8 cellular contexts compared by ENCODE assay signal in genomic region chr5:141637266-141637692, GRCh38. TPM values are rescaled to one million over a fixed set of nuclear protein-coding genes. Genes with fewer than 3 reads are reported as not detected.
DNase-seq lines count a peak whose midpoint lies in the region; ATAC-seq, FAIRE-seq and TF ChIP-seq lines count a peak whose summit lies in the region.

No MANE protein-coding gene starts in this region.

- peak overlapping the region; percentile 94 for H3K4me3 Mint-ChIP-seq in activated CD4-positive, alpha-beta memory T cell treated with anti-CD3 and anti-CD28 coated beads for 36 hours
- peak overlapping the region; percentile 82 to 96 (median 91) for H3K4me3 Mint-ChIP-seq in naive thymus-derived CD4-positive, alpha-beta T cell

- H3K4me3 ChIP-seq in BJ (ENCODE audit: low read depth, low read length) (peak overlapping the region; percentile 92), H1 (ENCODE audit: extremely low read depth in 1 of 4, insufficient read depth in 2 of 4, low read depth in 3 of 4, low read length in 4 of 4) (peak overlapping the region; percentile 84 to 99 (median 98)), thyroid gland (replicated peaks in 1 of 3) (peak overlapping the region; percentile 70 to 99 (median 76))
- H3K4me3 ChIP-seq in naive thymus-derived CD4-positive, alpha-beta T cell (ENCODE audit: low read length): peak overlapping the region; percentile 81

- TF ChIP-seq RAD21 in H1 (IDR thresholded peaks at IDR 0.05 in 1 of 2, conservative IDR thresholded peaks at IDR 0.05 in 1 of 2; ENCODE audit: low read depth in 2 of 2, low read length in 2 of 2): no peak

- no peaks in the 10 kb centered on the region for H3K27me3 Mint-ChIP-seq in activated CD4-positive, alpha-beta memory T cell treated with anti-CD3 and anti-CD28 coated beads for 36 hours
- no peaks in the 10 kb centered on the region for H3K27me3 Mint-ChIP-seq in naive thymus-derived CD4-positive, alpha-beta T cell

- no peak overlapping the region for H3K14ac ChIP-seq in H1 (ENCODE audit: insufficient read length)

- H3K36me3 Mint-ChIP-seq in activated CD4-positive, alpha-beta memory T cell treated with anti-CD3 and anti-CD28 coated beads for 36 hours: peaks cover 17% of the 10 kb centered on the region
- peaks cover 0 to 19% (median 10%) of the 10 kb centered on the region in 5 donors for H3K36me3 Mint-ChIP-seq in naive thymus-derived CD4-positive, alpha-beta T cell

- ATAC-seq in GM19467 (IDR thresholded peaks at IDR 0.05; ENCODE audit: unreplicated experiment): peak; percentile 20
- ATAC-seq in naive thymus-derived CD4-positive, alpha-beta T cell: peak; percentile 65

- H3K4me1 ChIP-seq in H1 (replicated peaks in 1 of 4; ENCODE audit: control insufficient read depth in 3 of 4, insufficient read depth in 4 of 4, low read length in 3 of 4) (peaks cover 0 to 5% (median 3%) of the 10 kb centered on the region in 4 experiments; a peak in 5 of 7 replicates), thyroid gland (peaks cover 30 to 34% of the 10 kb centered on the region in 2 donors)
- H3K4me1 ChIP-seq in naive thymus-derived CD4-positive, alpha-beta T cell (ENCODE audit: control insufficient read depth in 2 of 2, insufficient read depth in 2 of 2, low read length in 2 of 2): peaks cover 23 to 24% of the 10 kb centered on the region in 2 donors

- TF ChIP-seq EP300 in H1 (IDR thresholded peaks at IDR 0.05; ENCODE audit: borderline replicate concordance in 1 of 2, low read depth in 2 of 2, low read length in 2 of 2): no peak

- intact Hi-C loops in activated CD4-positive, alpha-beta memory T cell treated with anti-CD3 and anti-CD28 coated beads for 36 hours (cut with micrococcal nuclease): loop anchor here (2.0 kb wide), 1 partner anchor 44 kb away; no protein-coding TSS in a partner anchor
- intact Hi-C loops in naive thymus-derived CD4-positive, alpha-beta T cell (cut with micrococcal nuclease): loop anchor here (2.0 to 10.0 kb wide), 8 partner anchors 125 to 1368 kb away; partner anchors contain the start of genes ANKHD1 (in 2 of the 2), APBB3 (in 1 of the 2), ARHGAP26 (in 1 of the 2) and EIF4EBP3 (in 1 of the 2)
- intact Hi-C loops in thyroid gland (cut with DNase I): no loop called here

- 0 out of 2 replicates have a peak overlapping the region, but pooled peaks have one; percentile 17 for H2BK12ac ChIP-seq in H1 (ENCODE audit: low read depth, low read length)

- H2BK20ac ChIP-seq in H1 (ENCODE audit: low read length): no peak overlapping the region

- no peak overlapping the region for H2AK5ac ChIP-seq in H1 (ENCODE audit: low read depth, low read length)

- H2BK5ac ChIP-seq in H1 (ENCODE audit: low read depth, low read length): no peak overlapping the region

- H3K27ac Mint-ChIP-seq in activated CD4-positive, alpha-beta memory T cell treated with anti-CD3 and anti-CD28 coated beads for 36 hours: peak overlapping the region; percentile 80
- peak overlapping the region in 8 of 9 donors; percentile 41 to 93 (median 88) for H3K27ac Mint-ChIP-seq in naive thymus-derived CD4-positive, alpha-beta T cell

- H4K91ac ChIP-seq in H1 (replicated peaks; ENCODE audit: insufficient read length, low read length): no peak overlapping the region

- no peak overlapping the region for H4K5ac ChIP-seq in H1 (ENCODE audit: insufficient read length, low read depth, low read length)

- H3K9me3 ChIP-seq in H1 (ENCODE audit: insufficient read depth in 2 of 2, low read depth in 1 of 2, low read length in 1 of 2): no peaks in the 10 kb centered on the region
- H3K9me3 ChIP-seq in naive thymus-derived CD4-positive, alpha-beta T cell (ENCODE audit: control insufficient read depth in 2 of 3, low read length in 3 of 3): no peaks in the 10 kb centered on the region
- no peaks in the 10 kb centered on the region for H3K9me3 ChIP-seq in thyroid gland

- H3K79me1 ChIP-seq in H1 (ENCODE audit: low read depth, low read length): peaks cover 12% of the 10 kb centered on the region

- H3K27me3 ChIP-seq in BJ (ENCODE audit: control insufficient read depth, insufficient read depth, low read length) (no peaks in the 10 kb centered on the region), H1 (replicated peaks in 1 of 4; ENCODE audit: control insufficient read depth in 3 of 4, extremely low read depth in 1 of 4, insufficient read depth in 3 of 4, low read length in 3 of 4) (peaks cover 0 to 4% (median 0%) of the 10 kb centered on the region in 4 experiments; a peak in 1 of 7 replicates), thyroid gland (no peaks in the 10 kb centered on the region)
- H3K27me3 ChIP-seq in naive thymus-derived CD4-positive, alpha-beta T cell (ENCODE audit: control insufficient read depth in 2 of 2, insufficient read depth in 2 of 2, low read length in 2 of 2): no peaks in the 10 kb centered on the region

- H2BK15ac ChIP-seq in H1 (ENCODE audit: low read length): no peak overlapping the region

- no peak for TF ChIP-seq CTCF in BJ (IDR thresholded peaks at IDR 0.05; ENCODE audit: insufficient read depth, low read depth, low read length)
- TF ChIP-seq CTCF in H1 (IDR thresholded peaks at IDR 0.05; ENCODE audit: control extremely low read depth in 1 of 3, insufficient read depth in 1 of 3, low read depth in 1 of 3, low read length in 3 of 3): no peak
- TF ChIP-seq CTCF in thyroid gland (IDR thresholded peaks at IDR 0.05): no peak

- no peak overlapping the region for H3K23ac ChIP-seq in H1 (ENCODE audit: insufficient read length)

- peaks cover 14% of the 10 kb centered on the region for H3K23me2 ChIP-seq in H1 (ENCODE audit: low read depth, low read length)

- no peak overlapping the region for H3K56ac ChIP-seq in H1 (replicated peaks; ENCODE audit: insufficient read length, low read depth, low read length)

- H3K36me3 ChIP-seq in BJ (ENCODE audit: control insufficient read depth, insufficient read depth, low read length) (peaks cover 9% of the 10 kb centered on the region), H1 (ENCODE audit: control insufficient read depth in 2 of 4, insufficient read depth in 4 of 4, low read length in 3 of 4) (peaks cover 0 to 20% (median 2%) of the 10 kb centered on the region in 4 experiments; a peak in 3 of 8 replicates), thyroid gland (no peaks in the 10 kb centered on the region)
- H3K36me3 ChIP-seq in naive thymus-derived CD4-positive, alpha-beta T cell (ENCODE audit: control insufficient read depth in 2 of 3, insufficient read depth in 3 of 3, low read length in 3 of 3): peaks cover 0 to 34% (median 0%) of the 10 kb centered on the region in 3 experiments

- peaks cover 54% of the 10 kb centered on the region for H3K4me1 Mint-ChIP-seq in activated CD4-positive, alpha-beta memory T cell treated with anti-CD3 and anti-CD28 coated beads for 36 hours (ENCODE audit: low read depth)
- H3K4me1 Mint-ChIP-seq in naive thymus-derived CD4-positive, alpha-beta T cell: peaks cover 35 to 62% (median 44%) of the 10 kb centered on the region in 7 donors

- peaks cover 4 to 15% of the 10 kb centered on the region in 2 experiments for H4K20me1 ChIP-seq in H1 (replicated peaks in 1 of 2; ENCODE audit: control insufficient read depth in 1 of 2, insufficient read depth in 2 of 2, low read length in 2 of 2)

- POLR2A ChIA-PET in BJ (lab: Charles Lee) (interaction anchor here (0.9 to 1.2 kb wide), 2 partner anchors 14 to 17 kb away, joined by 3 to 4 read pairs; partner anchors contain the start of gene FCHSD1), H1 (lab: Charles Lee; ENCODE audit: partially characterized antibody) (interaction anchor here (0.8 to 6.8 kb wide), 21 partner anchors 10 to 323 kb away, joined by 3 to 96 read pairs (median 4); partner anchors contain the start of genes ARAP3, DIAPH1 and FCHSD1)
- POLR2A ChIA-PET in activated CD4-positive, alpha-beta memory T cell treated with anti-CD3 and anti-CD28 coated beads for 36 hours (lab: Charles Lee): interaction anchor here (0.7 to 5.1 kb wide), 13 partner anchors 8 to 332 kb away, joined by 3 to 44 read pairs (median 5); partner anchors contain the start of genes DIAPH1, FCHSD1 and RNF14
- POLR2A ChIA-PET in naive thymus-derived CD4-positive, alpha-beta T cell (lab: Charles Lee): interaction anchor here (0.6 to 5.0 kb wide), 25 partner anchors 10 to 1235 kb away, joined by 3 to 54 read pairs (median 5); partner anchors contain the start of genes DELE1, DIAPH1, FCHSD1 and PCDH12

- WGBS in H1 (ENCODE audit: extremely low coverage in 1 of 2, insufficient coverage in 1 of 2, insufficient read length in 1 of 2, insufficient replicate concordance in 2 of 2, low coverage in 1 of 2, low lambda C conversion rate in 2 of 2, missing lambda C conversion rate in 1 of 2), 2 experiments: 0% methylated on average over 31 of the region's 46 CpGs; no CpG with 5 or more reads in 1 of the 2 experiments
- 1 to 2% methylated on average over 13 to 25 of the region's 46 CpGs for WGBS in thyroid gland, 2 donors

- no peak for FAIRE-seq in H1 (lab: Jason Lieb, UNC)

- peaks cover 10 to 37% of the 10 kb centered on the region in 2 experiments for H3K79me2 ChIP-seq in H1 (ENCODE audit: control insufficient read depth in 1 of 2, insufficient read depth in 2 of 2, low read length in 2 of 2)

- H3K4me2 ChIP-seq in H1 (ENCODE audit: insufficient read depth in 1 of 2, low read depth in 2 of 2, low read length in 2 of 2): peak overlapping the region; percentile 90 to 97

- no peak for DNase-seq in BJ (ENCODE audit: low read depth)
- peak; percentile 44 for DNase-seq in HuH-7 (ENCODE audit: low spot score)
- DNase-seq in activated CD4-positive, alpha-beta memory T cell treated with anti-CD3 and anti-CD28 coated beads for 36 hours: peak; percentile 59
- no peak for DNase-seq in H1 (ENCODE audit: low read depth in 1 of 2, low spot score in 2 of 2)
- DNase-seq in naive thymus-derived CD4-positive, alpha-beta T cell: peak; percentile 43 to 67 (median 56)
- peak in 1 of 2 donors; percentile 31 for DNase-seq in thyroid gland
- no peak for DNase-seq in NCI-H524 treated with DMSO at 0.1 percent for 48 hours (lab: John Stamatoyannopoulos, UW)

- no peak overlapping the region for H3K27ac ChIP-seq in H1 (ENCODE audit: low read depth, low read length)
- H3K27ac ChIP-seq in naive thymus-derived CD4-positive, alpha-beta T cell (ENCODE audit: low read depth, low read length): peak overlapping the region; percentile 88
- peak overlapping the region in 1 of 3 donors; percentile 50 for H3K27ac ChIP-seq in thyroid gland

- TF ChIP-seq POLR2A in H1 (IDR thresholded peaks at IDR 0.05; ENCODE audit: control extremely low read depth in 1 of 2, low read depth in 2 of 2, low read length in 2 of 2) (no peak), thyroid gland (IDR thresholded peaks at IDR 0.05) (no peak)

- H2BK120ac ChIP-seq in H1 (replicated peaks; ENCODE audit: low read depth, low read length): no peak overlapping the region

- peak overlapping the region; percentile 81; the same call in 1 of the 2 replicates for H4K8ac ChIP-seq in H1 (ENCODE audit: extremely low read depth, insufficient read depth, low read length)

- CTCF ChIA-PET in BJ (lab: Yijun Ruan, JAX): interaction anchor here (0.5 to 10.9 kb wide), 10 partner anchors 10 to 68 kb away, joined by 3 to 107 read pairs (median 4); partner anchors contain the start of genes DIAPH1 and FCHSD1
- CTCF ChIA-PET in activated CD4-positive, alpha-beta memory T cell treated with anti-CD3 and anti-CD28 coated beads for 36 hours (lab: Charles Lee): interaction anchor here (1.0 to 10.4 kb wide), 14 partner anchors 12 to 324 kb away, joined by 3 to 120 read pairs (median 8); partner anchors contain the start of genes DIAPH1 and FCHSD1
- CTCF ChIA-PET in H1 (lab: Charles Lee; ENCODE audit: partially characterized antibody): interaction anchor here (0.6 to 10.3 kb wide), 19 partner anchors 8 to 348 kb away, joined by 3 to 117 read pairs (median 4); partner anchors contain the start of genes DIAPH1 and FCHSD1
- CTCF ChIA-PET in naive thymus-derived CD4-positive, alpha-beta T cell (lab: Charles Lee): interaction anchor here (0.9 to 5.1 kb wide), 9 partner anchors 9 to 242 kb away, joined by 3 to 33 read pairs (median 5); partner anchors contain the start of genes DIAPH1 and FCHSD1

- H3K9me3 Mint-ChIP-seq in activated CD4-positive, alpha-beta memory T cell treated with anti-CD3 and anti-CD28 coated beads for 36 hours: no peaks in the 10 kb centered on the region
- no peaks in the 10 kb centered on the region for H3K9me3 Mint-ChIP-seq in naive thymus-derived CD4-positive, alpha-beta T cell

- H3K9ac ChIP-seq in H1 (replicated peaks in 1 of 4; ENCODE audit: extremely low read depth in 1 of 4, low read depth in 3 of 4, low read length in 3 of 4): peak overlapping the region; percentile 40 to 66 (median 59); a peak in 5 of 7 replicates

- H2AFZ ChIP-seq in H1 (ENCODE audit: low read length): peak overlapping the region; percentile 46; the same call in 1 of the 2 replicates

- H3K4ac ChIP-seq in H1 (replicated peaks; ENCODE audit: insufficient read length, low read depth, low read length): no peak overlapping the region

- H3K18ac ChIP-seq in H1 (ENCODE audit: extremely low read depth, low read length): peak overlapping the region; percentile 75; the same call in 1 of the 2 replicates

RNA-seq across cellular contexts. Expression of gene RELL2, which starts 0.5 kb away (rescaled TPM):
- 3.7 and 5.0 TPM in 2 replicates for polyA plus RNA-seq in BJ (2011; rRNA removed)
- polyA minus RNA-seq in BJ (2011; rRNA and poly(A)+ RNA removed): 2.5 and 3.3 TPM in 2 replicates
- total RNA-seq in activated CD4-positive, alpha-beta memory T cell treated with anti-CD3 and anti-CD28 coated beads for 36 hours: 10 to 100 TPM; 17.8 to 17.9 TPM
- 18.6 and 19.2 TPM in 2 replicates for total RNA-seq in H1 (2021; fragmentation: NEBNext Ultra II Directional; extraction: Animal tissue kit (Norgen Biotek cat#: 25700))
- polyA plus RNA-seq in H1 (2011; rRNA removed): 23.7 and 33.1 TPM in 2 replicates
- polyA plus RNA-seq in H1 (2011; cell fraction: cytosol; rRNA removed): 31.2 TPM
- 117 TPM for polyA plus RNA-seq in H1 (2011; cell fraction: nucleus; rRNA removed)
- 12.5 to 21.6 TPM (median 17.8 TPM) in 4 replicates for polyA plus RNA-seq in H1 (2012, experiment 1 of 2)
- 17.0 TPM for polyA plus RNA-seq in H1 (2012, experiment 2 of 2)
- 19.0 TPM for polyA plus RNA-seq in H1 (2013, experiment 1 of 2)
- 17.6 TPM for polyA plus RNA-seq in H1 (2013, experiment 2 of 2)
- 11.9 and 13.3 TPM in 2 replicates for polyA minus RNA-seq in H1 (2011; rRNA and poly(A)+ RNA removed)
- polyA minus RNA-seq in H1 (2011; cell fraction: cytosol; rRNA and poly(A)+ RNA removed): 7.9 TPM
- 18.7 TPM for polyA minus RNA-seq in H1 (2011; cell fraction: nucleus; rRNA and poly(A)+ RNA removed)
- total RNA-seq in naive thymus-derived CD4-positive, alpha-beta T cell: 10 to 100 TPM; 14.3 to 21.7 (median 17.5) TPM
- 1 to 10 TPM; 1.8 to 3.4 TPM for polyA plus RNA-seq in naive thymus-derived CD4-positive, alpha-beta T cell
- total RNA-seq in thyroid gland: 1 to 10 TPM; 2.4 to 5.7 (median 4.6) TPM

RNA-seq across cellular contexts. Expression of gene HDAC3, which starts 0.6 kb away (rescaled TPM):
- polyA plus RNA-seq in BJ (2011; rRNA removed): 84.2 and 97.8 TPM in 2 replicates
- polyA minus RNA-seq in BJ (2011; rRNA and poly(A)+ RNA removed): 39.2 and 58.6 TPM in 2 replicates
- 10 to 100 TPM; 65.2 to 71.5 TPM for total RNA-seq in activated CD4-positive, alpha-beta memory T cell treated with anti-CD3 and anti-CD28 coated beads for 36 hours
- 98.5 and 99.0 TPM in 2 replicates for total RNA-seq in H1 (2021; fragmentation: NEBNext Ultra II Directional; extraction: Animal tissue kit (Norgen Biotek cat#: 25700))
- polyA plus RNA-seq in H1 (2011; rRNA removed): 120 and 124 TPM in 2 replicates
- polyA plus RNA-seq in H1 (2011; cell fraction: cytosol; rRNA removed): 136 TPM
- 146 TPM for polyA plus RNA-seq in H1 (2011; cell fraction: nucleus; rRNA removed)
- 97.2 to 108 TPM (median 102 TPM) in 4 replicates for polyA plus RNA-seq in H1 (2012, experiment 1 of 2)
- polyA plus RNA-seq in H1 (2012, experiment 2 of 2): 126 TPM
- 75.7 TPM for polyA plus RNA-seq in H1 (2013, experiment 1 of 2)
- polyA plus RNA-seq in H1 (2013, experiment 2 of 2): 75.1 TPM
- polyA minus RNA-seq in H1 (2011; rRNA and poly(A)+ RNA removed): 143 and 172 TPM in 2 replicates
- 76.8 TPM for polyA minus RNA-seq in H1 (2011; cell fraction: cytosol; rRNA and poly(A)+ RNA removed)
- polyA minus RNA-seq in H1 (2011; cell fraction: nucleus; rRNA and poly(A)+ RNA removed): 65.7 TPM
- 10 to 100 TPM; 70.0 to 92.8 (median 79.0) TPM for total RNA-seq in naive thymus-derived CD4-positive, alpha-beta T cell
- polyA plus RNA-seq in naive thymus-derived CD4-positive, alpha-beta T cell: 100 to 1,000 TPM; 100 to 102 TPM
- 10 to 100 TPM; 44.2 to 62.7 (median 54.6) TPM for total RNA-seq in thyroid gland

RNA-seq across cellular contexts. Expression of gene FCHSD1, which starts 13.9 kb away (rescaled TPM):
- polyA plus RNA-seq in BJ (2011; rRNA removed) (35.8 and 45.8 TPM in 2 replicates), H1 (2011; rRNA removed) (22.0 and 36.8 TPM in 2 replicates)
- polyA minus RNA-seq in BJ (2011; rRNA and poly(A)+ RNA removed): 28.2 and 36.2 TPM in 2 replicates
- total RNA-seq in activated CD4-positive, alpha-beta memory T cell treated with anti-CD3 and anti-CD28 coated beads for 36 hours: 10 to 100 TPM; 40.1 to 46.0 TPM
- 30.1 and 32.2 TPM in 2 replicates for total RNA-seq in H1 (2021; fragmentation: NEBNext Ultra II Directional; extraction: Animal tissue kit (Norgen Biotek cat#: 25700))
- 51.4 TPM for polyA plus RNA-seq in H1 (2011; cell fraction: cytosol; rRNA removed)
- 345 TPM for polyA plus RNA-seq in H1 (2011; cell fraction: nucleus; rRNA removed)
- polyA plus RNA-seq in H1 (2012, experiment 1 of 2): 26.3 to 30.1 TPM (median 27.0 TPM) in 4 replicates
- 13.2 TPM for polyA plus RNA-seq in H1 (2012, experiment 2 of 2)
- polyA plus RNA-seq in H1 (2013, experiment 1 of 2): 22.6 TPM
- polyA plus RNA-seq in H1 (2013, experiment 2 of 2): 19.8 TPM
- polyA minus RNA-seq in H1 (2011; rRNA and poly(A)+ RNA removed): 16.2 and 17.4 TPM in 2 replicates
- 15.9 TPM for polyA minus RNA-seq in H1 (2011; cell fraction: cytosol; rRNA and poly(A)+ RNA removed)
- 56.3 TPM for polyA minus RNA-seq in H1 (2011; cell fraction: nucleus; rRNA and poly(A)+ RNA removed)
- 10 to 100 TPM; 69.6 to 96.1 (median 92.3) TPM for total RNA-seq in naive thymus-derived CD4-positive, alpha-beta T cell
- 1 to 10 TPM; 4.9 to 7.7 TPM for polyA plus RNA-seq in naive thymus-derived CD4-positive, alpha-beta T cell
- total RNA-seq in thyroid gland: 10 to 100 TPM; 15.2 to 28.3 (median 22.7) TPM

RNA-seq across cellular contexts. Expression of gene DIAPH1, which starts 18.5 kb away (rescaled TPM):
- polyA plus RNA-seq in BJ (2011; rRNA removed) (23.3 and 36.6 TPM in 2 replicates), H1 (2011; rRNA removed) (61.2 and 70.9 TPM in 2 replicates)
- polyA minus RNA-seq in BJ (2011; rRNA and poly(A)+ RNA removed): 81.2 and 95.8 TPM in 2 replicates
- 100 to 1,000 TPM; 225 to 227 TPM for total RNA-seq in activated CD4-positive, alpha-beta memory T cell treated with anti-CD3 and anti-CD28 coated beads for 36 hours
- total RNA-seq in H1 (2021; fragmentation: NEBNext Ultra II Directional; extraction: Animal tissue kit (Norgen Biotek cat#: 25700)): 107 and 114 TPM in 2 replicates
- 48.9 TPM for polyA plus RNA-seq in H1 (2011; cell fraction: cytosol; rRNA removed)
- polyA plus RNA-seq in H1 (2011; cell fraction: nucleus; rRNA removed): 141 TPM
- polyA plus RNA-seq in H1 (2012, experiment 1 of 2): 75.5 to 89.0 TPM (median 87.1 TPM) in 4 replicates
- polyA plus RNA-seq in H1 (2012, experiment 2 of 2): 29.3 TPM
- 88.0 TPM for polyA plus RNA-seq in H1 (2013, experiment 1 of 2)
- polyA plus RNA-seq in H1 (2013, experiment 2 of 2): 97.4 TPM
- 87.4 and 92.8 TPM in 2 replicates for polyA minus RNA-seq in H1 (2011; rRNA and poly(A)+ RNA removed)
- 48.5 TPM for polyA minus RNA-seq in H1 (2011; cell fraction: cytosol; rRNA and poly(A)+ RNA removed)
- polyA minus RNA-seq in H1 (2011; cell fraction: nucleus; rRNA and poly(A)+ RNA removed): 88.3 TPM
- 100 to 1,000 TPM; 163 to 278 (median 173) TPM for total RNA-seq in naive thymus-derived CD4-positive, alpha-beta T cell
- 100 to 1,000 TPM in 1 of 2 donors, 10 to 100 TPM in 1; 89.7 to 105 TPM for polyA plus RNA-seq in naive thymus-derived CD4-positive, alpha-beta T cell
- 100 to 1,000 TPM in 1 of 4 donors, 10 to 100 TPM in 3; 82.1 to 103 (median 89.7) TPM for total RNA-seq in thyroid gland

RNA-seq across cellular contexts. Expression of gene ARAP3, which starts 44.8 kb away (rescaled TPM):
- 4.1 and 5.6 TPM in 2 replicates for polyA plus RNA-seq in BJ (2011; rRNA removed)
- polyA minus RNA-seq in BJ (2011; rRNA and poly(A)+ RNA removed): 7.2 and 7.9 TPM in 2 replicates
- 1 to 10 TPM; 5.1 to 5.2 TPM for total RNA-seq in activated CD4-positive, alpha-beta memory T cell treated with anti-CD3 and anti-CD28 coated beads for 36 hours
- 45.7 and 48.6 TPM in 2 replicates for total RNA-seq in H1 (2021; fragmentation: NEBNext Ultra II Directional; extraction: Animal tissue kit (Norgen Biotek cat#: 25700))
- 14.4 and 19.7 TPM in 2 replicates for polyA plus RNA-seq in H1 (2011; rRNA removed)
- polyA plus RNA-seq in H1 (2011; cell fraction: cytosol; rRNA removed): 15.0 TPM
- polyA plus RNA-seq in H1 (2011; cell fraction: nucleus; rRNA removed): 74.7 TPM
- polyA plus RNA-seq in H1 (2012, experiment 1 of 2): 34.7 to 39.3 TPM (median 37.2 TPM) in 4 replicates
- 33.8 TPM for polyA plus RNA-seq in H1 (2012, experiment 2 of 2)
- 27.3 TPM for polyA plus RNA-seq in H1 (2013, experiment 1 of 2)
- 25.0 TPM for polyA plus RNA-seq in H1 (2013, experiment 2 of 2)
- 20.9 and 22.2 TPM in 2 replicates for polyA minus RNA-seq in H1 (2011; rRNA and poly(A)+ RNA removed)
- 20.5 TPM for polyA minus RNA-seq in H1 (2011; cell fraction: cytosol; rRNA and poly(A)+ RNA removed)
- 27.6 TPM for polyA minus RNA-seq in H1 (2011; cell fraction: nucleus; rRNA and poly(A)+ RNA removed)
- 10 to 100 TPM in 2 of 5 experiments, 1 to 10 TPM in 3; 1.0 to 15.3 (median 9.8) TPM for total RNA-seq in naive thymus-derived CD4-positive, alpha-beta T cell
- not detected for polyA plus RNA-seq in naive thymus-derived CD4-positive, alpha-beta T cell
- 10 to 100 TPM in 1 of 4 donors, 1 to 10 TPM in 3; 5.4 to 11.7 (median 8.3) TPM for total RNA-seq in thyroid gland

Comparison
In these comparisons a context has a peak if more than half of its experiments do, and no peak if none do; other contexts are left out.
1. DNase-seq: peak in HuH-7 (single experiment), activated CD4-positive, alpha-beta memory T cell treated with anti-CD3 and anti-CD28 coated beads for 36 hours (single experiment) and naive thymus-derived CD4-positive, alpha-beta T cell (9 of 9); none in BJ (single experiment), H1 (0 of 2) and NCI-H524 treated with DMSO at 0.1 percent for 48 hours (single experiment).
2. Peak in every context shown above with its lines, with median percentiles within 50 percentile points of each other: H3K4me3 ChIP-seq.